Comparison of ENCODE assay signal across 12 cellular contexts in genomic region chr2:202657876-202658275, GRCh38.
"Had no signal": no experiment of that assay in that cellular context is flagged by ENCODE, and none has a peak within 500 bp of the region (broad histone marks: within the 10 kb centered on the region; RNA-seq: fewer than 3 reads in every experiment).

No MANE protein-coding gene starts in this region.

- H3K4me2 ChIP-seq: neural progenitor cell had no signal

- ATAC-seq: esophagus mucosa, left cardiac atrium, lower lobe of right lung, sciatic nerve had no signal

- H3K4me3 ChIP-seq: cardiac muscle cell, lower lobe of right lung, neural progenitor cell had no signal

- FAIRE-seq: colon had no signal

- H3K4me1 ChIP-seq: lower lobe of right lung, neural progenitor cell had no signal

- H3K4me1 Mint-ChIP-seq: neural progenitor cell had no signal

- H3K4me3 Mint-ChIP-seq: mesothelial cell of epicardium, neural progenitor cell had no signal

- H3K9me3 ChIP-seq: lower lobe of right lung had no signal

- H3K27ac Mint-ChIP-seq: mesothelial cell of epicardium, neural progenitor cell had no signal

- DNase-seq: activated CD8-positive, alpha-beta memory T cell treated with anti-CD3 and anti-CD28 coated beads for 24 hours; activated effector memory CD4-positive, alpha-beta T cell treated with anti-CD3 and anti-CD28 coated beads, Interleukin-2, amount 50 U/mL, for 16 hours; left cardiac atrium; lower lobe of right lung; SW 1271; T1000 had no signal

- H3K27ac ChIP-seq: cardiac muscle cell, lower lobe of right lung, neural progenitor cell had no signal
